In genomic region chrY:3003846-3004245, GRCh38 we compare ENCODE assay signal across 9 cellular contexts.
A peak's percentile ranks its signal among the peaks of the same experiment; 100 is the strongest.
DNase-seq lines count a peak whose midpoint lies in the region; ATAC-seq and TF ChIP-seq lines count a peak whose summit lies in the region.
"Had no signal": no experiment of that assay in that cellular context is flagged by ENCODE, and none has a peak within 500 bp of the region (broad histone marks: within the 10 kb centered on the region; RNA-seq: fewer than 3 reads in every experiment).

No MANE protein-coding gene starts in this region.

- peak overlapping the region; percentile 50 for H3K4me3 ChIP-seq in epithelial cell of esophagus (ENCODE audit: low read length)

- H3K36me3 Mint-ChIP-seq in stimulated activated memory B cell treated with anti-CD40 and anti-IgM and Interleukin-4, amounts not matched to agents 10 μg/mL and 1 μg/mL and 100 μg/mL, for 72 hours, result peaks cover 5% of the 10 kb centered on the region
- no peaks in the 10 kb centered on the region for H3K36me3 Mint-ChIP-seq in osteocyte (ENCODE audit: unreplicated experiment)

- no peaks in the 10 kb centered on the region for H3K27me3 Mint-ChIP-seq in stimulated activated memory B cell treated with anti-CD40 and anti-IgM and Interleukin-4, amounts not matched to agents 10 μg/mL and 1 μg/mL and 100 μg/mL, for 72 hours
- H3K27me3 Mint-ChIP-seq in osteocyte (ENCODE audit: unreplicated experiment), result no peaks in the 10 kb centered on the region

- no peaks in the 10 kb centered on the region for H3K9me3 Mint-ChIP-seq in stimulated activated memory B cell treated with anti-CD40 and anti-IgM and Interleukin-4, amounts not matched to agents 10 μg/mL and 1 μg/mL and 100 μg/mL, for 72 hours
- H3K9me3 Mint-ChIP-seq in osteocyte (ENCODE audit: unreplicated experiment), result no peaks in the 10 kb centered on the region

- H3K27ac Mint-ChIP-seq in stimulated activated memory B cell treated with anti-CD40 and anti-IgM and Interleukin-4, amounts not matched to agents 10 μg/mL and 1 μg/mL and 100 μg/mL, for 72 hours, result peak overlapping the region; percentile 97
- H3K27ac Mint-ChIP-seq in osteocyte (ENCODE audit: unreplicated experiment), result no peak overlapping the region

- no peak for TF ChIP-seq CTCF in epithelial cell of esophagus (IDR thresholded peaks at IDR 0.05; ENCODE audit: insufficient read depth, low read depth, low read length, missing control alignments)
- TF ChIP-seq CTCF in osteocyte (IDR thresholded peaks at IDR 0.05), result no peak

- H3K4me3 Mint-ChIP-seq in stimulated activated memory B cell treated with anti-CD40 and anti-IgM and Interleukin-4, amounts not matched to agents 10 μg/mL and 1 μg/mL and 100 μg/mL, for 72 hours, result peak overlapping the region; percentile 94
- H3K4me3 Mint-ChIP-seq in osteocyte (ENCODE audit: unreplicated experiment), result no peak overlapping the region

- DNase-seq in NK-92 treated with Interleukin-12 subunit alpha and Interleukin-12 subunit beta, amount 100 ng/mL, for 24 hours (lab: John Stamatoyannopoulos, UW), result peak; percentile 22
- DNase-seq in NK-92 (lab: John Stamatoyannopoulos, UW; ENCODE audit: unreplicated experiment), result no peak
- peak; percentile 29 to 59 for DNase-seq in NCI-H526 (lab: John Stamatoyannopoulos, UW)
- peak; percentile 75 for DNase-seq in epithelial cell of esophagus (ENCODE audit: low read depth)
- no peak for DNase-seq in DMS114 treated with DMSO at 0.1 percent for 48 hours (lab: John Stamatoyannopoulos, UW; ENCODE audit: unreplicated experiment)
- DNase-seq in osteocyte (ENCODE audit: extremely low spot score, unreplicated experiment), result no peak
- DNase-seq: IMR-90 had no signal

- peak; percentile 38 for ATAC-seq in stimulated activated memory B cell treated with anti-CD40 and anti-IgM and Interleukin-4, amounts not matched to agents 10 μg/mL and 1 μg/mL and 100 μg/mL, for 72 hours
- no peak for ATAC-seq in HG03135 (IDR thresholded peaks at IDR 0.05; ENCODE audit: unreplicated experiment)

- H3K4me1 Mint-ChIP-seq in stimulated activated memory B cell treated with anti-CD40 and anti-IgM and Interleukin-4, amounts not matched to agents 10 μg/mL and 1 μg/mL and 100 μg/mL, for 72 hours, result peaks cover 36% of the 10 kb centered on the region
- no peaks in the 10 kb centered on the region for H3K4me1 Mint-ChIP-seq in osteocyte (ENCODE audit: unreplicated experiment)

Comparison
In these comparisons a context has a peak if more than half of its experiments do, and no peak if none do; other contexts are left out.
1. DNase-seq: peak in NK-92 treated with Interleukin-12 subunit alpha and Interleukin-12 subunit beta, amount 100 ng/mL, for 24 hours (single experiment), NCI-H526 (2 of 2) and epithelial cell of esophagus (single experiment); none in NK-92 (single experiment), DMS114 treated with DMSO at 0.1 percent for 48 hours (single experiment) and osteocyte (single experiment).